ENCODE assay signal across 1 cellular context in the genomic region with DNA sequence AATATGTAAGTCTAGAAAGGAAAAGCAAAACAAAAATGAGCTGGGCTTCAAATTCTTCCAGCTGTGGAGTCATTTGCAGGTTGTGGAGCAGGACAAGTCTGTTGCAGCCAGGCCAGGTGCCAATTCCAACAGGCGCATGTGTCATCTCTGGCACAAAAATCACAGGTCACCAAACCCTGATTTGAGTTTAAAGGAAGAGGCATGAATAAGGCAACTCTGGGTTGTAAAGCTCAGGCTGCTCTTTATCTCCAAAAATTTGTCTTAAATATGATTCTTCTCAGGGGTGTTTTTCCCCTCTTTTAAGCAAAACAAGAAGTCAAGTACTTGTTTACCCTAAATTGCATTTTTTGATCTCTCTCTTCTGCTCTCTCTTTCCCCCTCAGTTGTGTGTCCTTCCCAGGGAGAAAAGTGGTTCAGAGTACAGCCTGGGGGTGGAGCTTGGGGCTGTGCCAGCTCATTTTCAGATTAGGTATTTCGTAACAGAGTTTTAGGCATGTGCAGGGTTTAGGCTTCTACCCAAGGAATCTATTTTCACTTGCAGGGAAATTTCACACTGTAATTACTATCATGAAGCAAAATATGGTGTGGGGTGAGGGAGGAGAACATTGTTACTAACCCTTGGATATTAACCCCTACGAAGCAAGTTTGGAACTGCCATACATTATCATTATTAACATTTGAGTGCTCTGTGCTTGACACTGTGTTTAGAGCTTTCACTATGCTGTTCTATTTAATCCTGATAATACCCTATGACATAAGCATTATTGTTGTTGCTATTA.
TF ChIP-seq lines count a peak whose summit lies in the region.

No MANE protein-coding gene starts in this region.

TF ChIP-seq in HepG2, 621 proteins besides CTCF, POLR2A, EP300 and RAD21 (continued from another document and continues in another):
- TF ChIP-seq, protein P1, sequence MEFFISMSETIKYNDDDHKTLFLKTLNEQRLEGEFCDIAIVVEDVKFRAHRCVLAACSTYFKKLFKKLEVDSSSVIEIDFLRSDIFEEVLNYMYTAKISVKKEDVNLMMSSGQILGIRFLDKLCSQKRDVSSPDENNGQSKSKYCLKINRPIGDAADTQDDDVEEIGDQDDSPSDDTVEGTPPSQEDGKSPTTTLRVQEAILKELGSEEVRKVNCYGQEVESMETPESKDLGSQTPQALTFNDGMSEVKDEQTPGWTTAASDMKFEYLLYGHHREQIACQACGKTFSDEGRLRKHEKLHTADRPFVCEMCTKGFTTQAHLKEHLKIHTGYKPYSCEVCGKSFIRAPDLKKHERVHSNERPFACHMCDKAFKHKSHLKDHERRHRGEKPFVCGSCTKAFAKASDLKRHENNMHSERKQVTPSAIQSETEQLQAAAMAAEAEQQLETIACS (CRISPR knock-in tag; IDR thresholded peaks at IDR 0.05), result no peak
- TF ChIP-seq ZNF121 (CRISPR knock-in tag; IDR thresholded peaks at IDR 0.05), result no peak
- no peak for TF ChIP-seq ZNF18 (CRISPR knock-in tag; IDR thresholded peaks at IDR 0.05; ENCODE audit: insufficient replicate concordance)
- TF ChIP-seq, protein P2, sequence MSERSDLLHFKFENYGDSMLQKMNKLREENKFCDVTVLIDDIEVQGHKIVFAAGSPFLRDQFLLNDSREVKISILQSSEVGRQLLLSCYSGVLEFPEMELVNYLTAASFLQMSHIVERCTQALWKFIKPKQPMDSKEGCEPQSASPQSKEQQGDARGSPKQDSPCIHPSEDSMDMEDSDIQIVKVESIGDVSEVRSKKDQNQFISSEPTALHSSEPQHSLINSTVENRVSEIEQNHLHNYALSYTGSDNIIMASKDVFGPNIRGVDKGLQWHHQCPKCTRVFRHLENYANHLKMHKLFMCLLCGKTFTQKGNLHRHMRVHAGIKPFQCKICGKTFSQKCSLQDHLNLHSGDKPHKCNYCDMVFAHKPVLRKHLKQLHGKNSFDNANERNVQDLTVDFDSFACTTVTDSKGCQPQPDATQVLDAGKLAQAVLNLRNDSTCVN (CRISPR knock-in tag; IDR thresholded peaks at IDR 0.05; ENCODE audit: borderline replicate concordance), result no peak; the same call in 1 of the 2 replicates
- TF ChIP-seq TP53 (CRISPR knock-in tag; conservative IDR thresholded peaks at IDR 0.05), result no peak
- 0 out of 2 replicates have a peak, but pooled peaks have one; percentile 29 for TF ChIP-seq NFIB (CRISPR knock-in tag; IDR thresholded peaks at IDR 0.05; ENCODE audit: borderline replicate concordance)
- TF ChIP-seq, protein P3, sequence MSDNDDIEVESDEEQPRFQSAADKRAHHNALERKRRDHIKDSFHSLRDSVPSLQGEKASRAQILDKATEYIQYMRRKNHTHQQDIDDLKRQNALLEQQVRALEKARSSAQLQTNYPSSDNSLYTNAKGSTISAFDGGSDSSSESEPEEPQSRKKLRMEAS (IDR thresholded peaks at IDR 0.05), result peak; percentile 85
- TF ChIP-seq ZNF326 (CRISPR knock-in tag; IDR thresholded peaks at IDR 0.05; ENCODE audit: borderline replicate concordance), result no peak
- no peak for TF ChIP-seq ZNF761 (CRISPR knock-in tag; conservative IDR thresholded peaks at IDR 0.05)
- peak; percentile 31 for TF ChIP-seq PRPF4 (IDR thresholded peaks at IDR 0.05; ENCODE audit: low read depth, low read length, poor library complexity, severe bottlenecking)
- TF ChIP-seq JUNB (CRISPR knock-in tag; IDR thresholded peaks at IDR 0.05; ENCODE audit: borderline replicate concordance), result no peak
- TF ChIP-seq LRRFIP1 (CRISPR knock-in tag; conservative IDR thresholded peaks at IDR 0.05), result no peak
- TF ChIP-seq TEF (CRISPR knock-in tag; IDR thresholded peaks at IDR 0.05), result no peak
- no peak for TF ChIP-seq RBAK (CRISPR knock-in tag; IDR thresholded peaks at IDR 0.05)
- no peak for TF ChIP-seq SRSF9 (IDR thresholded peaks at IDR 0.05; ENCODE audit: borderline replicate concordance, insufficient read depth, low read depth, low read length, poor library complexity, severe bottlenecking)
- peak; percentile 62 for TF ChIP-seq ZMYM2 (CRISPR knock-in tag; IDR thresholded peaks at IDR 0.05)
- no peak for TF ChIP-seq GMEB2 (CRISPR knock-in tag; IDR thresholded peaks at IDR 0.05; ENCODE audit: low read depth)
- TF ChIP-seq ZNF678 (CRISPR knock-in tag; IDR thresholded peaks at IDR 0.05), result no peak
- no peak for TF ChIP-seq ELK4 (CRISPR knock-in tag; IDR thresholded peaks at IDR 0.05; ENCODE audit: borderline replicate concordance)
- no peak for TF ChIP-seq SKIL (CRISPR knock-in tag; IDR thresholded peaks at IDR 0.05; ENCODE audit: borderline replicate concordance)
- no peak; the same call in 1 of the 2 replicates for TF ChIP-seq FOXO1 (CRISPR knock-in tag; IDR thresholded peaks at IDR 0.05)
- peak; percentile 96 for TF ChIP-seq SP5 (CRISPR knock-in tag; IDR thresholded peaks at IDR 0.05; ENCODE audit: borderline replicate concordance, low read depth)
- no peak for TF ChIP-seq MEIS2 (CRISPR knock-in tag; IDR thresholded peaks at IDR 0.05)
- TF ChIP-seq AFF4 (CRISPR knock-in tag; IDR thresholded peaks at IDR 0.05), result no peak
- TF ChIP-seq BHLHE40 (IDR thresholded peaks at IDR 0.05; ENCODE audit: low read length), result 0 out of 2 replicates have a peak, but pooled peaks have one; percentile 57
- TF ChIP-seq GPN1 (CRISPR knock-in tag; IDR thresholded peaks at IDR 0.05; ENCODE audit: borderline replicate concordance), result no peak
- TF ChIP-seq TAF15 (IDR thresholded peaks at IDR 0.05; ENCODE audit: low read depth, low read length, poor library complexity, severe bottlenecking), result no peak
- 0 out of 2 replicates have a peak, but pooled peaks have one; percentile 66 for TF ChIP-seq KLF9 (CRISPR knock-in tag; IDR thresholded peaks at IDR 0.05; ENCODE audit: low read depth)
- TF ChIP-seq, protein P4, sequence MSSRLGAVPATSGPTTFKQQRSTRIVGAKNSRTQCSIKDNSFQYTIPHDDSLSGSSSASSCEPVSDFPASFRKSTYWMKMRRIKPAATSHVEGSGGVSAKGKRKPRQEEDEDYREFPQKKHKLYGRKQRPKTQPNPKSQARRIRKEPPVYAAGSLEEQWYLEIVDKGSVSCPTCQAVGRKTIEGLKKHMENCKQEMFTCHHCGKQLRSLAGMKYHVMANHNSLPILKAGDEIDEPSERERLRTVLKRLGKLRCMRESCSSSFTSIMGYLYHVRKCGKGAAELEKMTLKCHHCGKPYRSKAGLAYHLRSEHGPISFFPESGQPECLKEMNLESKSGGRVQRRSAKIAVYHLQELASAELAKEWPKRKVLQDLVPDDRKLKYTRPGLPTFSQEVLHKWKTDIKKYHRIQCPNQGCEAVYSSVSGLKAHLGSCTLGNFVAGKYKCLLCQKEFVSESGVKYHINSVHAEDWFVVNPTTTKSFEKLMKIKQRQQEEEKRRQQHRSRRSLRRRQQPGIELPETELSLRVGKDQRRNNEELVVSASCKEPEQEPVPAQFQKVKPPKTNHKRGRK (CRISPR knock-in tag; IDR thresholded peaks at IDR 0.05), result no peak
- TF ChIP-seq ZNF740 (CRISPR knock-in tag; IDR thresholded peaks at IDR 0.05), result no peak
- TF ChIP-seq ZSCAN20 (CRISPR knock-in tag; IDR thresholded peaks at IDR 0.05; ENCODE audit: borderline replicate concordance), result no peak
- no peak for TF ChIP-seq SUZ12 (IDR thresholded peaks at IDR 0.05; ENCODE audit: low read depth, low read length)
- TF ChIP-seq SIN3B (IDR thresholded peaks at IDR 0.05; ENCODE audit: low read length), result no peak
- TF ChIP-seq MAFK (conservative IDR thresholded peaks at IDR 0.05 in 1 of 2, IDR thresholded peaks at IDR 0.05 in 1 of 2; ENCODE audit: low read length in 2 of 2), result no peak
- no peak for TF ChIP-seq NFYB (CRISPR knock-in tag; IDR thresholded peaks at IDR 0.05)
- no peak for TF ChIP-seq ZFY (CRISPR knock-in tag; IDR thresholded peaks at IDR 0.05)
- no peak for TF ChIP-seq ZIK1 (CRISPR knock-in tag; IDR thresholded peaks at IDR 0.05; ENCODE audit: borderline replicate concordance, low read depth)
